Comparison of ENCODE assay signal across 8 cellular contexts in genomic region chr6:145887969-145888368, GRCh38.
A peak's percentile ranks its signal among the peaks of the same experiment; 100 is the strongest.
DNase-seq lines count a peak whose midpoint lies in the region; ATAC-seq, FAIRE-seq and TF ChIP-seq lines count a peak whose summit lies in the region.

No MANE protein-coding gene starts in this region.

- no peaks in the 10 kb centered on the region for H3K9me3 Mint-ChIP-seq in WTC11

- ATAC-seq in left lobe of liver (peak; percentile 25), GM19328 (IDR thresholded peaks at IDR 0.05; ENCODE audit: unreplicated experiment) (no peak), WTC11 (no peak), HG02884 (IDR thresholded peaks at IDR 0.05; ENCODE audit: unreplicated experiment) (no peak)

- POLR2A ChIA-PET in WTC11 (lab: Charles Lee), result no interaction called here

- H3K4me1 Mint-ChIP-seq in WTC11, result no peaks in the 10 kb centered on the region

- FAIRE-seq in D721Med (lab: Jason Lieb, UNC), result no peak

- no peak overlapping the region for H3K4me3 ChIP-seq in HFF-Myc (replicated peaks; ENCODE audit: low read depth, low read length)

- CTCF ChIA-PET in WTC11 (lab: Charles Lee), result interaction anchor here (0.6 to 1.0 kb wide), 2 partner anchors 24 to 254 kb away, joined by 3 to 5 read pairs; no protein-coding TSS in a partner anchor

- H3K27ac Mint-ChIP-seq in WTC11, result no peak overlapping the region

- in situ Hi-C loops in G401 (cut with HindIII; ENCODE audit: low sequenced_read_pairs), result no loop called here

- no peak overlapping the region for H3K4me3 Mint-ChIP-seq in WTC11

- H3K27me3 Mint-ChIP-seq in WTC11 (ENCODE audit: low read depth), result no peaks in the 10 kb centered on the region

- peak; percentile 63 for TF ChIP-seq CTCF in D721Med (IDR thresholded peaks at IDR 0.05; ENCODE audit: insufficient read depth, missing control alignments)
- TF ChIP-seq CTCF in HFF-Myc (IDR thresholded peaks at IDR 0.05; ENCODE audit: low read depth, low read length, missing control alignments), result peak; percentile 53
- TF ChIP-seq CTCF in WTC11 (IDR thresholded peaks at IDR 0.05), result no peak

- peaks cover 8% of the 10 kb centered on the region; the same call in 1 of the 2 replicates for H3K36me3 Mint-ChIP-seq in WTC11

- DNase-seq in D721Med (ENCODE audit: insufficient read length, low spot score) (no peak), HFF-Myc (ENCODE audit: extremely low read depth, low read depth) (no peak), left lobe of liver (ENCODE audit: low spot score) (no peak), G401 (ENCODE audit: low spot score) (no peak), WTC11 (ENCODE audit: low spot score) (no peak)
- peak; percentile 31 for DNase-seq in activated naive CD4-positive, alpha-beta T cell treated with anti-CD3 and anti-CD28 coated beads, Interleukin-2, amount 50 U/mL, for 16 hours

TF ChIP-seq in WTC11, 78 proteins besides CTCF, POLR2A, EP300 and RAD21:
- TF ChIP-seq PRDM15 (CRISPR knock-in tag; IDR thresholded peaks at IDR 0.05) (no peak), E2F4 (CRISPR knock-in tag; IDR thresholded peaks at IDR 0.05; ENCODE audit: borderline replicate concordance, low read depth) (no peak), RORB (CRISPR knock-in tag; IDR thresholded peaks at IDR 0.05) (no peak), E2F5 (CRISPR knock-in tag; IDR thresholded peaks at IDR 0.05) (no peak), FOXK1 (CRISPR knock-in tag; IDR thresholded peaks at IDR 0.05) (no peak), TEAD4 (CRISPR knock-in tag; IDR thresholded peaks at IDR 0.05) (no peak), ZNF317 (CRISPR knock-in tag; IDR thresholded peaks at IDR 0.05; ENCODE audit: borderline replicate concordance, low read depth) (no peak), NR1H2 (CRISPR knock-in tag; IDR thresholded peaks at IDR 0.05) (no peak), SMAD4 (CRISPR knock-in tag; IDR thresholded peaks at IDR 0.05) (no peak), JUN (CRISPR knock-in tag; IDR thresholded peaks at IDR 0.05) (no peak), ZNF121 (CRISPR knock-in tag; IDR thresholded peaks at IDR 0.05) (no peak), ZBTB43 (CRISPR knock-in tag; IDR thresholded peaks at IDR 0.05) (no peak)
TF ChIP-seq in WTC11: peak in this region for 0.
